Comparison of ENCODE assay signal across 13 cellular contexts in genomic region chr2:40220177-40220925, GRCh38.
DNase-seq lines count a peak whose midpoint lies in the region; ATAC-seq and TF ChIP-seq lines count a peak whose summit lies in the region.
"Had no signal": no experiment of that assay in that cellular context is flagged by ENCODE, and none has a peak within 500 bp of the region (broad histone marks: within the 10 kb centered on the region; RNA-seq: fewer than 3 reads in every experiment).

No MANE protein-coding gene starts in this region.

- H3K9me3 Mint-ChIP-seq in chondrocyte (ENCODE audit: low read depth): peaks cover 28% of the 10 kb centered on the region

- peak overlapping the region; percentile 28 for H3K4me3 Mint-ChIP-seq in chondrocyte (ENCODE audit: unreplicated experiment)

- ATAC-seq in HG03280 (IDR thresholded peaks at IDR 0.05; ENCODE audit: unreplicated experiment): no peak
- ATAC-seq: left colon had no signal

- H3K27ac Mint-ChIP-seq in chondrocyte (ENCODE audit: unreplicated experiment): peak overlapping the region; percentile 96

- 32% methylated on average over 4 of the region's 4 CpGs for WGBS in urinary bladder

- peaks cover 51% of the 10 kb centered on the region for H3K4me1 Mint-ChIP-seq in chondrocyte (ENCODE audit: low read depth)

- H3K36me3 Mint-ChIP-seq in chondrocyte (ENCODE audit: low read depth): peaks cover 12% of the 10 kb centered on the region

- DNase-seq in NCI-H446 (lab: John Stamatoyannopoulos, UW) (peak; percentile 43 to 86), chondrocyte (ENCODE audit: low spot score) (no peak), kidney tubule cell (ENCODE audit: low spot score) (peak; percentile 23), RKO (ENCODE audit: low spot score) (no peak), NCI-H1105 (lab: John Stamatoyannopoulos, UW) (no peak)
- DNase-seq: activated CD8-positive, alpha-beta memory T cell treated with anti-CD3 and anti-CD28 coated beads, Interleukin-2, amount 50 U/mL, for 48 hours; DMS 273 treated with DMSO at 0.1 percent for 48 hours; erythroblast; NCI-H1436 treated with DMSO at 0.1 percent for 48 hours; upper lobe of left lung had no signal

- no peaks in the 10 kb centered on the region for H3K4me1 ChIP-seq in urinary bladder (ENCODE audit: insufficient read depth)

- peak overlapping the region; percentile 50 for H3K27ac ChIP-seq in urinary bladder (ENCODE audit: low read depth)
- H3K27ac ChIP-seq: upper lobe of left lung had no signal

- no peak for TF ChIP-seq CTCF in chondrocyte (IDR thresholded peaks at IDR 0.05)

- H3K4me3 ChIP-seq in urinary bladder (ENCODE audit: low read depth, low read length): no peak overlapping the region
- H3K4me3 ChIP-seq: upper lobe of left lung had no signal

- H3K36me3 ChIP-seq in urinary bladder (ENCODE audit: insufficient read depth): no peaks in the 10 kb centered on the region
- H3K36me3 ChIP-seq: upper lobe of left lung had no signal

- H3K27me3 Mint-ChIP-seq in chondrocyte (ENCODE audit: low read depth): no peaks in the 10 kb centered on the region

Comparison
In these comparisons a context has a peak if more than half of its experiments do, and no peak if none do; other contexts are left out.
1. DNase-seq: peak in NCI-H446 (2 of 2) and kidney tubule cell (single experiment); none in chondrocyte (single experiment), RKO (single experiment) and NCI-H1105 (single experiment).